In genomic region chrX:29627833-29628232, GRCh38 we compare ENCODE assay signal across 1 cellular context.
TF ChIP-seq lines count a peak whose summit lies in the region.

No MANE protein-coding gene starts in this region.

TF ChIP-seq in SK-N-SH treated with all-trans-retinoic acid at 6 μM for 48 hours, 23 proteins besides CTCF, POLR2A, EP300 and RAD21 (continued from another document):
- no peak for TF ChIP-seq TSHZ2 (CRISPR knock-in tag; IDR thresholded peaks at IDR 0.05)
- no peak for TF ChIP-seq CSDC2 (CRISPR knock-in tag; IDR thresholded peaks at IDR 0.05)
- TF ChIP-seq ZFP30 (CRISPR knock-in tag; IDR thresholded peaks at IDR 0.05): no peak
- TF ChIP-seq ISL1 (CRISPR knock-in tag; IDR thresholded peaks at IDR 0.05): no peak
